1 cellular context compared by ENCODE assay signal in the genomic region with DNA sequence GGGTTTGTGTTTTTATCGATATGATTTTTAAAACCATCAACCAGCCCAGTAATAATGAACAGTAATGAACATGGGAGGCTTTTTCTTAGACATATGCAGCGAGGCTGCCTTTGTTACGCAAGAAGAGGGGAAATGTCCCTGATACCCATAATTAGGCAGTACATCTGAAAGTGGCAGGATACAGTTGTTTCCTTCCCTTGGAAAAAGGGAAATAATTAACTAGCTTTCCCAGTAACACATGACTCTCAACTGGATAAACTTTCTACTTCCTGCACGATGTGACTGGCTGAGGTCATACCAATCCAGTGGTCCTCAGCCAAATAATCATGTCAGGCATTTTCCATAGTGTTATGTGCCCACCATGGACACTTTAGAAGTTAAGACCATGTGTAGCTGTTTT.
TF ChIP-seq lines count a peak whose summit lies in the region.

No MANE protein-coding gene starts in this region.

TF ChIP-seq in SK-N-SH treated with all-trans-retinoic acid at 6 μM for 48 hours, 23 proteins besides CTCF, POLR2A, EP300 and RAD21:
- no peak for TF ChIP-seq PATZ1 (CRISPR knock-in tag; IDR thresholded peaks at IDR 0.05; ENCODE audit: borderline replicate concordance)
- no peak for TF ChIP-seq ISL1 (CRISPR knock-in tag; IDR thresholded peaks at IDR 0.05)
- TF ChIP-seq, protein P1, sequence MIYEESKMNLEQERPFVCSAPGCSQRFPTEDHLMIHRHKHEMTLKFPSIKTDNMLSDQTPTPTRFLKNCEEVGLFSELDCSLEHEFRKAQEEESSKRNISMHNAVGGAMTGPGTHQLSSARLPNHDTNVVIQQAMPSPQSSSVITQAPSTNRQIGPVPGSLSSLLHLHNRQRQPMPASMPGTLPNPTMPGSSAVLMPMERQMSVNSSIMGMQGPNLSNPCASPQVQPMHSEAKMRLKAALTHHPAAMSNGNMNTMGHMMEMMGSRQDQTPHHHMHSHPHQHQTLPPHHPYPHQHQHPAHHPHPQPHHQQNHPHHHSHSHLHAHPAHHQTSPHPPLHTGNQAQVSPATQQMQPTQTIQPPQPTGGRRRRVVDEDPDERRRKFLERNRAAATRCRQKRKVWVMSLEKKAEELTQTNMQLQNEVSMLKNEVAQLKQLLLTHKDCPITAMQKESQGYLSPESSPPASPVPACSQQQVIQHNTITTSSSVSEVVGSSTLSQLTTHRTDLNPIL (CRISPR knock-in tag; IDR thresholded peaks at IDR 0.05; ENCODE audit: low read depth): no peak
- no peak for TF ChIP-seq ESRRG (CRISPR knock-in tag; IDR thresholded peaks at IDR 0.05)
- TF ChIP-seq ZC3H10 (CRISPR knock-in tag; IDR thresholded peaks at IDR 0.05): no peak
- TF ChIP-seq ZNF8 (CRISPR knock-in tag; IDR thresholded peaks at IDR 0.05): no peak
- TF ChIP-seq BACH2 (CRISPR knock-in tag; IDR thresholded peaks at IDR 0.05; ENCODE audit: borderline replicate concordance): no peak
